ENCODE assay signal across 9 cellular contexts in genomic region chr12:95942106-95942531, GRCh38. TPM values are rescaled to one million over a fixed set of nuclear protein-coding genes. Genes with fewer than 3 reads are reported as not detected.
DNase-seq lines count a peak whose midpoint lies in the region; ATAC-seq and TF ChIP-seq lines count a peak whose summit lies in the region.
"Had no signal": no experiment of that assay in that cellular context is flagged by ENCODE, and none has a peak within 500 bp of the region (broad histone marks: within the 10 kb centered on the region; RNA-seq: fewer than 3 reads in every experiment).

No MANE protein-coding gene starts in this region.

- H3K36me3 Mint-ChIP-seq in H9 (ENCODE audit: insufficient read depth in 1 of 3, low read depth in 3 of 3): peaks cover 0 to 4% (median 0%) of the 10 kb centered on the region in 3 experiments; a peak in 2 of 7 replicates
- no peaks in the 10 kb centered on the region for H3K36me3 Mint-ChIP-seq in activated T-helper 2 cell treated with anti-CD3 and anti-CD28 coated beads, Interferon-gamma antibody, Interleukin-2, Interleukin-4, amounts not matched to agents 10 μg/mL and 5 μg/mL and 100 μg/mL, durations not matched to agents 14 hours and 24 hours and 36 hours (ENCODE audit: low read depth)

- no peak for TF ChIP-seq CTCF in BE2C (IDR thresholded peaks at IDR 0.05; ENCODE audit: low read depth, low read length)
- no peak for TF ChIP-seq CTCF in H9 (conservative IDR thresholded peaks at IDR 0.05)

- no peak overlapping the region for H3K23ac ChIP-seq in H9 (ENCODE audit: insufficient read length, low read depth, low read length)

- no peaks in the 10 kb centered on the region for H3K36me3 ChIP-seq in BE2C
- no peaks in the 10 kb centered on the region for H3K36me3 ChIP-seq in stomach smooth muscle (ENCODE audit: control insufficient read depth in 2 of 2, insufficient read depth in 2 of 2, low read length in 2 of 2)

- no peaks in the 10 kb centered on the region for H3K79me1 ChIP-seq in H9 (ENCODE audit: insufficient read depth, low read depth, low read length, poor library complexity, severe bottlenecking)

- H3K9me3 ChIP-seq in BE2C: no peaks in the 10 kb centered on the region
- H3K9me3 ChIP-seq in H9 (ENCODE audit: control insufficient read depth, low read depth, low read length): no peaks in the 10 kb centered on the region
- no peaks in the 10 kb centered on the region for H3K9me3 ChIP-seq in iPS-18c (ENCODE audit: control insufficient read depth, insufficient read depth, low read length)
- H3K9me3 ChIP-seq in stomach smooth muscle (ENCODE audit: control insufficient read depth in 2 of 2, low read length in 2 of 2): no peaks in the 10 kb centered on the region

- no peak overlapping the region for H2BK15ac ChIP-seq in H9 (ENCODE audit: low read depth, low read length)

- no peaks in the 10 kb centered on the region for H3K79me2 ChIP-seq in H9 (ENCODE audit: insufficient read depth, low read length)

- no peaks in the 10 kb centered on the region for H4K20me1 ChIP-seq in H9 (ENCODE audit: control insufficient read depth, insufficient read depth, insufficient read length)

- H3K4me2 ChIP-seq in H9 (ENCODE audit: insufficient read depth, insufficient read length, low read length): peak overlapping the region; percentile 76

- no peak overlapping the region for H2AFZ ChIP-seq in H9 (ENCODE audit: low read length)

- no peak for ATAC-seq in HG02798 (IDR thresholded peaks at IDR 0.05; ENCODE audit: poor library complexity, unreplicated experiment)

- H4K91ac ChIP-seq in H9 (ENCODE audit: insufficient read length, low read depth, low read length): no peak overlapping the region

- intact Hi-C loops in activated T-helper 2 cell treated with anti-CD3 and anti-CD28 coated beads, Interferon-gamma antibody, Interleukin-2, Interleukin-4, amounts not matched to agents 10 μg/mL and 5 μg/mL and 100 μg/mL, durations not matched to agents 14 hours and 24 hours and 36 hours (cut with micrococcal nuclease): loop anchor here (2.0 to 5.0 kb wide), 4 partner anchors 57 to 965 kb away; partner anchors contain the start of genes NEDD1 and SNRPF

- H3K4me3 Mint-ChIP-seq in H9: peak overlapping the region; percentile 84 to 89
- peak overlapping the region; percentile 82 for H3K4me3 Mint-ChIP-seq in activated T-helper 2 cell treated with anti-CD3 and anti-CD28 coated beads, Interferon-gamma antibody, Interleukin-2, Interleukin-4, amounts not matched to agents 10 μg/mL and 5 μg/mL and 100 μg/mL, durations not matched to agents 14 hours and 24 hours and 36 hours (ENCODE audit: low read depth)

- H3K23me2 ChIP-seq in H9 (ENCODE audit: insufficient read length, low read depth, low read length, poor library complexity, severe bottlenecking): peaks cover 5% of the 10 kb centered on the region

- WGBS in H9 (ENCODE audit: extremely low coverage, insufficient read length, low lambda C conversion rate): no CpG with 5 or more reads among the region's 14 CpGs

- no peak overlapping the region; a peak in 1 of 7 replicates for H3K27ac Mint-ChIP-seq in H9
- H3K27ac Mint-ChIP-seq in activated T-helper 2 cell treated with anti-CD3 and anti-CD28 coated beads, Interferon-gamma antibody, Interleukin-2, Interleukin-4, amounts not matched to agents 10 μg/mL and 5 μg/mL and 100 μg/mL, durations not matched to agents 14 hours and 24 hours and 36 hours: no peak overlapping the region

- peaks cover 4% of the 10 kb centered on the region for H3K27me3 ChIP-seq in BE2C
- H3K27me3 ChIP-seq in H9 (ENCODE audit: insufficient read depth, low read length): peaks cover 5% of the 10 kb centered on the region; the same call in 1 of the 2 replicates
- H3K27me3 ChIP-seq in stomach smooth muscle (ENCODE audit: control insufficient read depth in 1 of 2, insufficient read depth in 2 of 2, low read length in 2 of 2): no peaks in the 10 kb centered on the region

- no peak overlapping the region for H3K56ac ChIP-seq in H9 (ENCODE audit: insufficient read length, low read depth, low read length)

- H3K27ac ChIP-seq in H9 (ENCODE audit: insufficient read length, low read depth, low read length) (no peak overlapping the region), stomach smooth muscle (ENCODE audit: low read length) (peak overlapping the region; percentile 42)

- peaks cover 36% of the 10 kb centered on the region for H3K27me3 Mint-ChIP-seq in H9 (ENCODE audit: low read depth)
- H3K27me3 Mint-ChIP-seq in activated T-helper 2 cell treated with anti-CD3 and anti-CD28 coated beads, Interferon-gamma antibody, Interleukin-2, Interleukin-4, amounts not matched to agents 10 μg/mL and 5 μg/mL and 100 μg/mL, durations not matched to agents 14 hours and 24 hours and 36 hours (ENCODE audit: low read depth): peaks cover 18% of the 10 kb centered on the region

- TF ChIP-seq POLR2A in erythroblast (IDR thresholded peaks at IDR 0.05; ENCODE audit: low read length): no peak

- no peak overlapping the region for H2BK12ac ChIP-seq in H9 (ENCODE audit: insufficient read length, low read depth, low read length)

- H3K9ac ChIP-seq in H9 (ENCODE audit: extremely low read depth, insufficient read length, low read length) (peak overlapping the region; percentile 56), stomach smooth muscle (ENCODE audit: low read length in 2 of 2) (peak overlapping the region; percentile 78 to 79)

- no peak overlapping the region for H3K4ac ChIP-seq in H9 (ENCODE audit: low read depth, low read length)

- peak overlapping the region; percentile 93 for H3K4me3 ChIP-seq in BE2C (ENCODE audit: low read depth, low read length)
- H3K4me3 ChIP-seq in iPS-18c (ENCODE audit: insufficient read depth, low read depth, low read length): peak overlapping the region; percentile 90
- peak overlapping the region; percentile 85 to 95 for H3K4me3 ChIP-seq in stomach smooth muscle (ENCODE audit: low read length in 2 of 2)

- no peak overlapping the region for H2AK5ac ChIP-seq in H9 (ENCODE audit: insufficient read length, low read length)

- no peak overlapping the region for H4K5ac ChIP-seq in H9 (ENCODE audit: insufficient read length, low read depth, low read length)

- H3K18ac ChIP-seq in H9 (ENCODE audit: insufficient read length, low read depth, low read length): peak overlapping the region; percentile 47

- H4K8ac ChIP-seq in H9 (replicated peaks; ENCODE audit: insufficient read length, low read depth, low read length): no peak overlapping the region

- DNase-seq in BE2C (no peak), H9 (no peak), erythroblast (lab: John Stamatoyannopoulos, UW) (no peak), Kasumi-1 (lab: John Stamatoyannopoulos, UW) (no peak)
- DNase-seq in activated T-helper 2 cell treated with anti-CD3 and anti-CD28 coated beads, Interferon-gamma antibody, Interleukin-2, Interleukin-4, amounts not matched to agents 10 μg/mL and 5 μg/mL and 100 μg/mL, durations not matched to agents 14 hours and 24 hours and 36 hours (ENCODE audit: low spot score): no peak

- peaks cover 3 to 7% of the 10 kb centered on the region in 2 experiments; a peak in 4 of 5 replicates for H3K9me3 Mint-ChIP-seq in H9
- no peaks in the 10 kb centered on the region for H3K9me3 Mint-ChIP-seq in activated T-helper 2 cell treated with anti-CD3 and anti-CD28 coated beads, Interferon-gamma antibody, Interleukin-2, Interleukin-4, amounts not matched to agents 10 μg/mL and 5 μg/mL and 100 μg/mL, durations not matched to agents 14 hours and 24 hours and 36 hours

- no peak overlapping the region for H2BK5ac ChIP-seq in H9 (ENCODE audit: insufficient read length, low read length)

- no peak overlapping the region for H2BK120ac ChIP-seq in H9 (ENCODE audit: low read depth, low read length, poor library complexity, severe bottlenecking)

- no peak overlapping the region for H3T11ph ChIP-seq in H9 (ENCODE audit: low read length)

- no peaks in the 10 kb centered on the region for H3K4me1 ChIP-seq in BE2C
- H3K4me1 ChIP-seq in H9 (ENCODE audit: insufficient read depth, low read length): no peaks in the 10 kb centered on the region
- peaks cover 6% of the 10 kb centered on the region for H3K4me1 ChIP-seq in stomach smooth muscle (ENCODE audit: control insufficient read depth, insufficient read depth, low read length)

- H2BK20ac ChIP-seq in H9 (ENCODE audit: low read depth, low read length, poor library complexity, severe bottlenecking): no peak overlapping the region

- peaks cover 9 to 19% of the 10 kb centered on the region in 2 experiments; a peak in 3 of 4 replicates for H3K4me1 Mint-ChIP-seq in H9
- H3K4me1 Mint-ChIP-seq in activated T-helper 2 cell treated with anti-CD3 and anti-CD28 coated beads, Interferon-gamma antibody, Interleukin-2, Interleukin-4, amounts not matched to agents 10 μg/mL and 5 μg/mL and 100 μg/mL, durations not matched to agents 14 hours and 24 hours and 36 hours (ENCODE audit: low read depth): peaks cover 5% of the 10 kb centered on the region

- no peak overlapping the region for H3K14ac ChIP-seq in H9 (ENCODE audit: insufficient read depth, low read length)

RNA-seq across cellular contexts. Expression of gene CCDC38, which starts 0.3 kb away (rescaled TPM):
- polyA plus RNA-seq in BE2C (2012; ENCODE audit: insufficient read depth, insufficient read length, low read depth): not detected
- total RNA-seq in H9 (2021): not detected in 2 replicates
- total RNA-seq in activated T-helper 2 cell treated with anti-CD3 and anti-CD28 coated beads, Interferon-gamma antibody, Interleukin-2, Interleukin-4, amounts not matched to agents 10 μg/mL and 5 μg/mL and 100 μg/mL, durations not matched to agents 14 hours and 24 hours and 36 hours: 0.07 TPM in 1 of 2 replicates, not detected in the other
- total RNA-seq: HT1080 had no signal

RNA-seq across cellular contexts. Expression of gene AMDHD1, which starts 1.0 kb away (rescaled TPM):
- 0.29 TPM for polyA plus RNA-seq in BE2C (2012; ENCODE audit: insufficient read depth, insufficient read length, low read depth)
- total RNA-seq in H9 (2021): 0.29 and 0.42 TPM in 2 replicates
- total RNA-seq in activated T-helper 2 cell treated with anti-CD3 and anti-CD28 coated beads, Interferon-gamma antibody, Interleukin-2, Interleukin-4, amounts not matched to agents 10 μg/mL and 5 μg/mL and 100 μg/mL, durations not matched to agents 14 hours and 24 hours and 36 hours: 0.30 and 0.97 TPM in 2 replicates

RNA-seq across cellular contexts. Expression of gene HAL, which starts 54.0 kb away (rescaled TPM):
- not detected for polyA plus RNA-seq in BE2C (2012; ENCODE audit: insufficient read depth, insufficient read length, low read depth)
- 0.11 and 0.35 TPM in 2 replicates for total RNA-seq in H9 (2021)
- total RNA-seq in activated T-helper 2 cell treated with anti-CD3 and anti-CD28 coated beads, Interferon-gamma antibody, Interleukin-2, Interleukin-4, amounts not matched to agents 10 μg/mL and 5 μg/mL and 100 μg/mL, durations not matched to agents 14 hours and 24 hours and 36 hours: 0.30 and 0.57 TPM in 2 replicates
